ENCODE assay signal across 15 cellular contexts in the genomic region with DNA sequence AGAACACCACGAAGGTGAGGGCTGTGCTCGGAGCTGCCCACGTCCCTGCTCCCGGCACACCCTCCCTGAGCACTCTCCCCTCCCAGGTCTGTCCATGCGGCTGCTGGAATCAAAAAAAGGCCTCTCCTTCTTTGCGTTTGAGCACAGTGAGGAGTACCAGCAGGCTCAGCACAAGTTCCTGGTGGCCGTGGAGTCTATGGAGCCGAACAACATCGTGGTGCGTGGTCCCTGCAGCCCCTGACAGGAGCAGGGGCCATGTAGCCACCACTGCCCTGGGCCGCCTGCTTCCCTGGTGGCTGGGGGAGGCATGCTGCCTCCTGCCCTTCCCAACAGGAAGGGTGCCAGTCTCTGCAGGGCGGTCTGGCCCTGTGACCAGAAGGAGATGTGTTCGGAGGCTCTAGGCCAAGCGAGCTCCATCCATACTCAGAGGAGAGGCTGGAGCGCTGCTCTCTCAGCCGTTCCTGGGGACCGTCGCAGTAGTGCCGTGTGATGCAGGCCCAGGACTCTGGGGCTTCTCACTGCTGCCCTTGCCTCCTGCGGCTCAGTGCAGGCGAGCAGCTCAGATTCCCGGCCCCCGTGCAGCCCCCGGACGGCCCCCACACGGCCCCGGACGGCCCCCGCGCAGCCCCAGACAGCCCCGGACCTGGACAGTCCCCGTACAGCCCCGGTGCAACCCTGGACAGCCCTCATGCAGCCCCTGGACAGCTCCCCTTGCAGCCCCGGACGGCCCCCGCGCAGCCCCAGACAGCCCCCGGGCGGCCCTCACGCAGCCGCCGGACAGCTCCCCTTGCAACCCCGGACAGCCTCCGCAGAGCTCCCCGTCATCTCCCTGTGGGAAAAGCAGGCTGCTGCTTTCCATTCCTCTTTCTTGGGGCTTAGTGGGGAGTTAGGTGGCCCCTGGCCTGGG.
"Had no signal": no experiment of that assay in that cellular context is flagged by ENCODE, and none has a peak within 500 bp of the region (broad histone marks: within the 10 kb centered on the region; RNA-seq: fewer than 3 reads in every experiment).

No MANE protein-coding gene starts in this region.

- H3K27me3 Mint-ChIP-seq: activated CD4-positive, alpha-beta T cell treated with anti-CD3 and anti-CD28 coated beads, Interleukin-2, amount 10 ng/mL, durations not matched to agents 24 days and 14 days; activated T-cell treated with anti-CD3 and anti-CD28 coated beads, Interleukin-2, amount 50 U/mL, for 24 hours had no signal

- H3K4me3 ChIP-seq: body of pancreas, coronary artery, spleen had no signal

- ATAC-seq: activated CD8-positive, alpha-beta T cell treated with anti-CD3 and anti-CD28 coated beads, Interleukin-2, amount 10 ng/mL, durations not matched to agents 7 days and 5 days; body of pancreas had no signal

- H3K27ac ChIP-seq: body of pancreas, coronary artery, spleen had no signal

- DNase-seq: activated CD4-positive, alpha-beta T cell treated with anti-CD3 and anti-CD28 coated beads, Interleukin-2, amount 10 ng/mL, durations not matched to agents 24 days and 14 days; activated CD8-positive, alpha-beta T cell treated with anti-CD3 and anti-CD28 coated beads, Interleukin-2, amount 10 ng/mL, durations not matched to agents 7 days and 5 days; activated naive CD4-positive, alpha-beta T cell treated with anti-CD3 and anti-CD28 coated beads for 36 hours; activated T-cell treated with anti-CD3 and anti-CD28 coated beads, Interleukin-2, amount 50 U/mL, for 24 hours; body of pancreas; erythroblast; mesendoderm; natural killer cell; spleen; stimulated activated CD8-positive, alpha-beta memory T cell treated with anti-CD3 and anti-CD28 coated beads, Interleukin-4, amount 100 ng/mL, for 48 hours; stimulated activated naive CD4-positive, alpha-beta T cell had no signal

- FAIRE-seq: endometrium, frontal cortex had no signal

- H3K9me3 Mint-ChIP-seq: activated CD4-positive, alpha-beta T cell treated with anti-CD3 and anti-CD28 coated beads, Interleukin-2, amount 10 ng/mL, durations not matched to agents 24 days and 14 days; activated naive CD4-positive, alpha-beta T cell treated with anti-CD3 and anti-CD28 coated beads for 36 hours; activated T-cell treated with anti-CD3 and anti-CD28 coated beads, Interleukin-2, amount 50 U/mL, for 24 hours; activated T-helper 2 cell treated with anti-CD3 and anti-CD28 coated beads, Interferon-gamma antibody, Interleukin-2, Interleukin-4, amounts not matched to agents 10 μg/mL and 5 μg/mL and 100 μg/mL, durations not matched to agents 14 hours and 24 hours and 36 hours; natural killer cell had no signal

- H3K27me3 ChIP-seq: body of pancreas, spleen had no signal

- H3K4me1 ChIP-seq: body of pancreas, spleen had no signal

- H3K27ac Mint-ChIP-seq: activated CD4-positive, alpha-beta T cell treated with anti-CD3 and anti-CD28 coated beads, Interleukin-2, amount 10 ng/mL, durations not matched to agents 24 days and 14 days; activated CD8-positive, alpha-beta T cell treated with anti-CD3 and anti-CD28 coated beads, Interleukin-2, amount 10 ng/mL, durations not matched to agents 7 days and 5 days; activated naive CD4-positive, alpha-beta T cell treated with anti-CD3 and anti-CD28 coated beads for 36 hours; activated T-cell treated with anti-CD3 and anti-CD28 coated beads, Interleukin-2, amount 50 U/mL, for 24 hours; activated T-helper 2 cell treated with anti-CD3 and anti-CD28 coated beads, Interferon-gamma antibody, Interleukin-2, Interleukin-4, amounts not matched to agents 10 μg/mL and 5 μg/mL and 100 μg/mL, durations not matched to agents 14 hours and 24 hours and 36 hours; natural killer cell had no signal

- H3K9me3 ChIP-seq: body of pancreas, spleen had no signal

- H3K4me3 Mint-ChIP-seq: activated CD4-positive, alpha-beta T cell treated with anti-CD3 and anti-CD28 coated beads, Interleukin-2, amount 10 ng/mL, durations not matched to agents 24 days and 14 days; activated CD8-positive, alpha-beta T cell treated with anti-CD3 and anti-CD28 coated beads, Interleukin-2, amount 10 ng/mL, durations not matched to agents 7 days and 5 days; activated naive CD4-positive, alpha-beta T cell treated with anti-CD3 and anti-CD28 coated beads for 36 hours; activated T-cell treated with anti-CD3 and anti-CD28 coated beads, Interleukin-2, amount 50 U/mL, for 24 hours; natural killer cell had no signal
